In genomic region chr1:230836347-230836746, GRCh38 we compare ENCODE assay signal across 23 cellular contexts.
"Had no signal": no experiment of that assay in that cellular context is flagged by ENCODE, and none has a peak within 500 bp of the region (broad histone marks: within the 10 kb centered on the region; RNA-seq: fewer than 3 reads in every experiment).

No MANE protein-coding gene starts in this region.

- H3K9me3 Mint-ChIP-seq: activated B cell treated with CpG ODN at 0.5 μM for 24 hours; activated CD4-positive, alpha-beta T cell treated with anti-CD3 and anti-CD28 coated beads, Interleukin-2, amount 10 ng/mL, durations not matched to agents 24 days and 14 days; activated T-cell treated with anti-CD3 and anti-CD28 coated beads, Interleukin-2, amount 50 U/mL, for 4 hours had no signal

- H3K36me3 ChIP-seq: breast epithelium had no signal

- H3K36me3 Mint-ChIP-seq: activated CD8-positive, alpha-beta memory T cell treated with anti-CD3 and anti-CD28 coated beads, Interleukin-2, amount 10 ng/mL, durations not matched to agents 7 days and 5 days had no signal

- DNase-seq: activated B cell treated with CpG ODN at 0.5 μM for 24 hours; activated CD4-positive, alpha-beta T cell treated with anti-CD3 and anti-CD28 coated beads for 1 hour; activated CD4-positive, alpha-beta T cell treated with anti-CD3 and anti-CD28 coated beads, Interleukin-2, amount 10 ng/mL, durations not matched to agents 24 days and 14 days; activated CD4-positive, alpha-beta T cell treated with anti-CD3 and anti-CD28 coated beads, Interleukin-2, amount 50 U/mL, for 48 hours; activated CD8-positive, alpha-beta memory T cell treated with anti-CD3 and anti-CD28 coated beads, Interleukin-2, amount 10 ng/mL, durations not matched to agents 7 days and 5 days; activated effector memory CD4-positive, alpha-beta T cell treated with anti-CD3 and anti-CD28 coated beads, Interleukin-2, amount 50 U/mL, for 16 hours; activated naive CD4-positive, alpha-beta T cell treated with anti-CD3 and anti-CD28 coated beads for 36 hours; activated T-cell treated with anti-CD3 and anti-CD28 coated beads, Interleukin-2, amount 50 U/mL, for 4 hours; amygdala; Karpas-422; NCI-H1092; NCI-H1417; NCI-H1930; NCI-H2171; NCI-H226; NCI-H526; NCI-H774; SIG-M5; T-helper 17 cell; T-helper 9 cell had no signal

- H3K27me3 Mint-ChIP-seq: activated naive CD8-positive, alpha-beta T cell had no signal

- H3K4me1 Mint-ChIP-seq: activated B cell treated with CpG ODN at 0.5 μM for 24 hours; activated CD4-positive, alpha-beta T cell treated with anti-CD3 and anti-CD28 coated beads, Interleukin-2, amount 10 ng/mL, durations not matched to agents 24 days and 14 days; activated CD8-positive, alpha-beta memory T cell treated with anti-CD3 and anti-CD28 coated beads, Interleukin-2, amount 10 ng/mL, durations not matched to agents 7 days and 5 days; T-helper 17 cell had no signal

- H3K4me3 ChIP-seq: breast epithelium, K562 had no signal

- H3K4me3 Mint-ChIP-seq: activated B cell treated with CpG ODN at 0.5 μM for 24 hours; activated CD4-positive, alpha-beta T cell treated with anti-CD3 and anti-CD28 coated beads, Interleukin-2, amount 10 ng/mL, durations not matched to agents 24 days and 14 days; activated CD8-positive, alpha-beta memory T cell treated with anti-CD3 and anti-CD28 coated beads, Interleukin-2, amount 10 ng/mL, durations not matched to agents 7 days and 5 days; activated naive CD4-positive, alpha-beta T cell treated with anti-CD3 and anti-CD28 coated beads for 36 hours; activated naive CD8-positive, alpha-beta T cell; activated T-cell treated with anti-CD3 and anti-CD28 coated beads, Interleukin-2, amount 50 U/mL, for 4 hours; T-helper 17 cell had no signal

- H3K4me1 ChIP-seq: breast epithelium had no signal

- ATAC-seq: activated CD8-positive, alpha-beta memory T cell treated with anti-CD3 and anti-CD28 coated beads, Interleukin-2, amount 10 ng/mL, durations not matched to agents 7 days and 5 days; activated T-cell treated with anti-CD3 and anti-CD28 coated beads, Interleukin-2, amount 50 U/mL, for 4 hours; K562; T-helper 17 cell had no signal

- H3K27ac Mint-ChIP-seq: activated B cell treated with CpG ODN at 0.5 μM for 24 hours; activated CD4-positive, alpha-beta T cell treated with anti-CD3 and anti-CD28 coated beads, Interleukin-2, amount 10 ng/mL, durations not matched to agents 24 days and 14 days; activated CD8-positive, alpha-beta memory T cell treated with anti-CD3 and anti-CD28 coated beads, Interleukin-2, amount 10 ng/mL, durations not matched to agents 7 days and 5 days; activated naive CD4-positive, alpha-beta T cell treated with anti-CD3 and anti-CD28 coated beads for 36 hours; activated naive CD8-positive, alpha-beta T cell; T-helper 17 cell had no signal

- H3K27ac ChIP-seq: breast epithelium had no signal

- H3K9me3 ChIP-seq: breast epithelium had no signal

- H3K27me3 ChIP-seq: breast epithelium had no signal
